11 cellular contexts compared by ENCODE assay signal in genomic region chr1:226123212-226123560, GRCh38.
DNase-seq lines count a peak whose midpoint lies in the region; ATAC-seq and TF ChIP-seq lines count a peak whose summit lies in the region.
"Had no signal": no experiment of that assay in that cellular context is flagged by ENCODE, and none has a peak within 500 bp of the region (broad histone marks: within the 10 kb centered on the region; RNA-seq: fewer than 3 reads in every experiment).

No MANE protein-coding gene starts in this region.

- no peak overlapping the region for H2AFZ ChIP-seq in SK-N-SH (ENCODE audit: low read depth)
- H2AFZ ChIP-seq in PC-3 (ENCODE audit: low read length), result peak overlapping the region; percentile 88; the same call in 1 of the 2 replicates

- no peak for ATAC-seq in SK-N-SH treated with all-trans-retinoic acid at 6 μM for 48 hours
- ATAC-seq in PC-3, result no peak
- ATAC-seq in GM19452 (IDR thresholded peaks at IDR 0.05; ENCODE audit: unreplicated experiment), result no peak

- no peak for TF ChIP-seq EP300 in SK-N-SH (IDR thresholded peaks at IDR 0.05; ENCODE audit: borderline replicate concordance in 1 of 2, low read depth in 1 of 2, low read length in 1 of 2)

- H3K4me3 ChIP-seq in SK-N-SH (ENCODE audit: low read depth in 2 of 2, low read length in 1 of 2) (no peak overlapping the region), PC-3 (ENCODE audit: low read length) (no peak overlapping the region; the same call in 1 of the 2 replicates), skin epidermis (peak overlapping the region in 2 of 7 experiments; percentile 80 to 81)
- H3K4me3 ChIP-seq in effector memory CD4-positive, alpha-beta T cell (ENCODE audit: insufficient read depth, low read depth, low read length, poor library complexity, severe bottlenecking), result no peak overlapping the region

- H3K4me2 ChIP-seq in SK-N-SH (no peak overlapping the region), PC-3 (ENCODE audit: low read length) (peak overlapping the region; percentile 86)

- H3K27ac ChIP-seq in SK-N-SH (ENCODE audit: low read depth in 2 of 2, low read length in 1 of 2) (no peak overlapping the region), PC-3 (ENCODE audit: low read length) (peak overlapping the region; percentile 86), skin epidermis (peak overlapping the region in 19 of 21 experiments; percentile 29 to 98 (median 94))
- H3K27ac ChIP-seq in effector memory CD4-positive, alpha-beta T cell (ENCODE audit: insufficient read depth, low read length, poor library complexity, severe bottlenecking), result peak overlapping the region; percentile 28

- CTCF ChIA-PET in SK-N-SH (lab: Yijun Ruan, JAX), result interaction anchor here (0.8 to 5.1 kb wide), 13 partner anchors 10 to 230 kb away, joined by 3 to 126 read pairs (median 5); partner anchors contain the start of gene H3-3A
- CTCF ChIA-PET in PC-3 (lab: Charles Lee), result interaction anchor here (1.2 to 3.4 kb wide), 3 partner anchors 58 to 210 kb away, joined by 6 to 44 read pairs (median 20); no protein-coding TSS in a partner anchor

- POLR2A ChIA-PET in SK-N-SH (lab: Yijun Ruan, JAX), result interaction anchor here (1.7 kb wide), 1 partner anchor 60 kb away, joined by 8 read pairs; the partner anchor contains the start of gene H3-3A
- POLR2A ChIA-PET in PC-3 (lab: Charles Lee; ENCODE audit: unreplicated experiment), result interaction anchor here (0.5 to 1.1 kb wide), 2 partner anchors 40 to 276 kb away, joined by 3 to 5 read pairs; no protein-coding TSS in a partner anchor

- H3K27me3 ChIP-seq in SK-N-SH (ENCODE audit: insufficient read depth), result no peaks in the 10 kb centered on the region
- no peaks in the 10 kb centered on the region for H3K27me3 ChIP-seq in PC-3 (ENCODE audit: low read length)
- no peaks in the 10 kb centered on the region for H3K27me3 ChIP-seq in effector memory CD4-positive, alpha-beta T cell (replicated peaks; ENCODE audit: control insufficient read depth, insufficient read depth, low read length, poor library complexity, severe bottlenecking)
- H3K27me3 ChIP-seq: esophagus muscularis mucosa had no signal

- no peaks in the 10 kb centered on the region for H3K36me3 ChIP-seq in SK-N-SH (replicated peaks in 1 of 2; ENCODE audit: control insufficient read depth in 1 of 2, insufficient read depth in 2 of 2, low read length in 1 of 2)
- H3K36me3 ChIP-seq in PC-3 (ENCODE audit: low read depth, low read length), result no peaks in the 10 kb centered on the region
- H3K36me3 ChIP-seq in effector memory CD4-positive, alpha-beta T cell (ENCODE audit: control insufficient read depth, insufficient read depth, low read length), result no peaks in the 10 kb centered on the region
- H3K36me3 ChIP-seq: esophagus muscularis mucosa had no signal

- H4K20me1 ChIP-seq in SK-N-SH (ENCODE audit: insufficient read depth) (no peaks in the 10 kb centered on the region), PC-3 (ENCODE audit: low read length) (no peaks in the 10 kb centered on the region)

- H3K79me2 ChIP-seq in SK-N-SH (ENCODE audit: insufficient read depth) (no peaks in the 10 kb centered on the region), PC-3 (ENCODE audit: low read length) (no peaks in the 10 kb centered on the region)

- no peaks in the 10 kb centered on the region for H3K9me3 ChIP-seq in SK-N-SH
- no peaks in the 10 kb centered on the region for H3K9me3 ChIP-seq in PC-3 (ENCODE audit: low read length)
- H3K9me3 ChIP-seq in effector memory CD4-positive, alpha-beta T cell (ENCODE audit: control insufficient read depth, low read length), result no peaks in the 10 kb centered on the region
- H3K9me3 ChIP-seq: esophagus muscularis mucosa had no signal

- peaks cover 9% of the 10 kb centered on the region for H3F3A ChIP-seq in SK-N-SH (replicated peaks; ENCODE audit: insufficient read depth)
- peaks cover 5% of the 10 kb centered on the region for H3F3A ChIP-seq in PC-3 (ENCODE audit: low read length, unreplicated experiment)

- WGBS in SK-N-SH (ENCODE audit: low lambda C conversion rate), result 97% methylated on average over 4 of the region's 4 CpGs

- intact Hi-C loops in PC-3 (cut with micrococcal nuclease), result loop anchor here (5.0 kb wide), 2 partner anchors 41 to 126 kb away; partner anchors contain the start of gene SDE2

- no peak for TF ChIP-seq RAD21 in SK-N-SH (IDR thresholded peaks at IDR 0.05; ENCODE audit: low read length)

- H3K9me2 ChIP-seq in SK-N-SH, result no peaks in the 10 kb centered on the region
- no peaks in the 10 kb centered on the region for H3K9me2 ChIP-seq in PC-3 (replicated peaks; ENCODE audit: low read length)

- H3K9ac ChIP-seq in SK-N-SH (no peak overlapping the region), PC-3 (ENCODE audit: low read length) (peak overlapping the region; percentile 86)

- BruUV-seq in PC-3 (replicated peaks; lab: Mats Ljungman, UMichigan), result TSS peak; percentile 35

- TF ChIP-seq CTCF in SK-N-SH (IDR thresholded peaks at IDR 0.05) (no peak), PC-3 (conservative IDR thresholded peaks at IDR 0.05; ENCODE audit: low read depth, low read length) (no peak)

- DNase-seq in SK-N-SH (peak; percentile 9), PC-3 (no peak), NCI-H526 (lab: John Stamatoyannopoulos, UW) (no peak)
- DNase-seq in effector memory CD4-positive, alpha-beta T cell, result no peak
- DNase-seq in activated effector memory CD4-positive, alpha-beta T cell treated with anti-CD3 and anti-CD28 coated beads, Interleukin-2, amount 50 U/mL, for 16 hours, result no peak
- DNase-seq: 8988T, GDM1 had no signal

- H3K4me1 ChIP-seq in SK-N-SH (ENCODE audit: control insufficient read depth in 1 of 2, insufficient read depth in 2 of 2, low read depth in 1 of 2, low read length in 1 of 2) (peaks cover 0 to 19% of the 10 kb centered on the region in 2 experiments; a peak in 2 of 4 replicates), PC-3 (ENCODE audit: insufficient read depth, low read length) (peaks cover 48% of the 10 kb centered on the region)
- peaks cover 14% of the 10 kb centered on the region for H3K4me1 ChIP-seq in effector memory CD4-positive, alpha-beta T cell (ENCODE audit: control insufficient read depth, insufficient read depth, low read length, poor library complexity, severe bottlenecking)

TF ChIP-seq in SK-N-SH, 30 proteins besides CTCF, POLR2A, EP300 and RAD21 (continues in another document):
- no peak for TF ChIP-seq CHD2 (IDR thresholded peaks at IDR 0.05; ENCODE audit: low read length, partially characterized antibody)
- no peak for TF ChIP-seq GATA2 (CRISPR knock-in tag; IDR thresholded peaks at IDR 0.05)
- TF ChIP-seq MXI1 (IDR thresholded peaks at IDR 0.05; ENCODE audit: low read depth, low read length), result no peak
- TF ChIP-seq POLR2AphosphoS5 (IDR thresholded peaks at IDR 0.05; ENCODE audit: low read depth, low read length), result no peak

TF ChIP-seq in SK-N-SH treated with all-trans-retinoic acid at 6 μM for 48 hours, 23 proteins besides CTCF, POLR2A, EP300 and RAD21 (continues in another document):
- TF ChIP-seq SNAI2 (CRISPR knock-in tag; IDR thresholded peaks at IDR 0.05) (no peak), TSHZ2 (CRISPR knock-in tag; IDR thresholded peaks at IDR 0.05) (no peak), ESRRG (CRISPR knock-in tag; IDR thresholded peaks at IDR 0.05) (no peak), ZC3H10 (CRISPR knock-in tag; IDR thresholded peaks at IDR 0.05) (no peak), TOX (CRISPR knock-in tag; IDR thresholded peaks at IDR 0.05; ENCODE audit: borderline replicate concordance) (no peak), PPARA (CRISPR knock-in tag; IDR thresholded peaks at IDR 0.05; ENCODE audit: borderline replicate concordance) (no peak), GLIS3 (CRISPR knock-in tag; IDR thresholded peaks at IDR 0.05) (no peak), CSRNP3 (CRISPR knock-in tag; IDR thresholded peaks at IDR 0.05) (no peak), TCF4 (CRISPR knock-in tag; IDR thresholded peaks at IDR 0.05; ENCODE audit: borderline replicate concordance) (no peak)

Comparison
In these comparisons a context has a peak if more than half of its experiments do, and no peak if none do; other contexts are left out.
1. H3K27ac ChIP-seq: peak in PC-3 (single experiment), effector memory CD4-positive, alpha-beta T cell (single experiment) and skin epidermis (19 of 21); none in SK-N-SH (0 of 2).